Comparison of ENCODE assay signal across 2 cellular contexts in the genomic region with DNA sequence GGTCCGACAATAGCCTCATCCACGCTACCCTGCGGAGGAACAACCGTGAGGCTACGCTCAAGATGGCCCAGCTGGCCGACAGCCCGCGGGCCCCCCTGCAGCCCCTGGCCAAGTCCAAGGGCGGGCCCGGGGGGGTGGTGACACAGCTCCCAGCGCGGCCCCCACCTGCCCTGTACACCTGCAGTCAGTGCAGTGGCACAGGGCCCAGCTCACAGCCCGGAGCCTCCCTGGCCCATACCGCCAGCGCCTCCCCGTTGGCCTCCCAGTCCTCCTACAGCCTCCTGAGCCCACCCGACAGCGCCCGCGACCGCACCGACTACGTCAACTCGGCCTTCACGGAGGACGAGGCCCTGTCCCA.
TF ChIP-seq lines count a peak whose summit lies in the region.

No MANE protein-coding gene starts in this region.

TF ChIP-seq in K562, 482 proteins besides CTCF, POLR2A, EP300 and RAD21:
- TF ChIP-seq CC2D1A (IDR thresholded peaks at IDR 0.05): no peak
- no peak for TF ChIP-seq ZNF696 (CRISPR knock-in tag; conservative IDR thresholded peaks at IDR 0.05)
- no peak for TF ChIP-seq ZNF274 (IDR thresholded peaks at IDR 0.05; ENCODE audit: borderline replicate concordance, low read depth, low read length)
- no peak for TF ChIP-seq LCOR (CRISPR knock-in tag; IDR thresholded peaks at IDR 0.05)
- no peak for TF ChIP-seq U2AF1 (optimal IDR thresholded peaks at IDR 0.05; ENCODE audit: low read depth, low read length)
- TF ChIP-seq RHOXF2B (CRISPR knock-in tag; conservative IDR thresholded peaks at IDR 0.05): no peak
- TF ChIP-seq, protein P1, sequence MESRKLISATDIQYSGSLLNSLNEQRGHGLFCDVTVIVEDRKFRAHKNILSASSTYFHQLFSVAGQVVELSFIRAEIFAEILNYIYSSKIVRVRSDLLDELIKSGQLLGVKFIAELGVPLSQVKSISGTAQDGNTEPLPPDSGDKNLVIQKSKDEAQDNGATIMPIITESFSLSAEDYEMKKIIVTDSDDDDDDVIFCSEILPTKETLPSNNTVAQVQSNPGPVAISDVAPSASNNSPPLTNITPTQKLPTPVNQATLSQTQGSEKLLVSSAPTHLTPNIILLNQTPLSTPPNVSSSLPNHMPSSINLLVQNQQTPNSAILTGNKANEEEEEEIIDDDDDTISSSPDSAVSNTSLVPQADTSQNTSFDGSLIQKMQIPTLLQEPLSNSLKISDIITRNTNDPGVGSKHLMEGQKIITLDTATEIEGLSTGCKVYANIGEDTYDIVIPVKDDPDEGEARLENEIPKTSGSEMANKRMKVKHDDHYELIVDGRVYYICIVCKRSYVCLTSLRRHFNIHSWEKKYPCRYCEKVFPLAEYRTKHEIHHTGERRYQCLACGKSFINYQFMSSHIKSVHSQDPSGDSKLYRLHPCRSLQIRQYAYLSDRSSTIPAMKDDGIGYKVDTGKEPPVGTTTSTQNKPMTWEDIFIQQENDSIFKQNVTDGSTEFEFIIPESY (CRISPR knock-in tag; IDR thresholded peaks at IDR 0.05): peak; percentile 62
- TF ChIP-seq EZH2 (IDR thresholded peaks at IDR 0.05; ENCODE audit: borderline replicate concordance, low read depth, low read length): no peak
- TF ChIP-seq ZKSCAN3 (CRISPR knock-in tag; IDR thresholded peaks at IDR 0.05): no peak
- no peak for TF ChIP-seq PATZ1 (CRISPR knock-in tag; IDR thresholded peaks at IDR 0.05; ENCODE audit: borderline replicate concordance)
- no peak for TF ChIP-seq GTF2F1 (IDR thresholded peaks at IDR 0.05; ENCODE audit: low read depth, low read length)
- no peak for TF ChIP-seq RFX5 (IDR thresholded peaks at IDR 0.05; ENCODE audit: low read depth, low read length)
- TF ChIP-seq EGR1 (conservative IDR thresholded peaks at IDR 0.05): no peak
- peak; percentile 15; the same call in 1 of the 2 replicates for TF ChIP-seq POLR2G (IDR thresholded peaks at IDR 0.05; ENCODE audit: low read depth, low read length)

TF ChIP-seq in HepG2, 621 proteins besides CTCF, POLR2A, EP300 and RAD21:
- TF ChIP-seq ZNF652 (CRISPR knock-in tag; IDR thresholded peaks at IDR 0.05; ENCODE audit: borderline replicate concordance, low read depth): no peak
- TF ChIP-seq MTA1 (CRISPR knock-in tag; IDR thresholded peaks at IDR 0.05; ENCODE audit: borderline replicate concordance): no peak
- peak; percentile 45 for TF ChIP-seq AGO2 (optimal IDR thresholded peaks at IDR 0.05; ENCODE audit: low read depth, low read length)
- TF ChIP-seq ZNF331 (CRISPR knock-in tag; IDR thresholded peaks at IDR 0.05): no peak
